15 cellular contexts compared by ENCODE assay signal in the genomic region with DNA sequence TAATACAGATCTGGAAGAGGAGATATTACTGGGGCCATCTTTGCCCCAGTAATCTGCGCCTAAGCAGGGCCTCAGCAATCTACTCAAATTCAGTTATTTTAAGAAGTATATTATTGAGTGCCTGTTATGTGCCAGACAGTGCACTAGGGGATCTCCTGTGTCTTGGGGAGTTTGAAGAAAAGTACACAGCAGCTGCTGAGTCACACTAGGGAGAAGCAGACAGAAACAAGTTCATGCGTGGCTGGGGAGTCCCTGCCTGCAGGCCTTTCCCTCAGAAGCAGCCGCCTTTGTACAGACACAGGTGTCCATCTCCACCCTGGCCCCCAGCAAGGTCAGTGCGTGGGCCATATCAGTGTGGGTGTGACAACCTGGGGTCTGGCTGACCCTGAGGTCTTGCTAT.
DNase-seq lines count a peak whose midpoint lies in the region; ATAC-seq and TF ChIP-seq lines count a peak whose summit lies in the region.
"Had no signal": no experiment of that assay in that cellular context is flagged by ENCODE, and none has a peak within 500 bp of the region (broad histone marks: within the 10 kb centered on the region; RNA-seq: fewer than 3 reads in every experiment).

No MANE protein-coding gene starts in this region.

- peak; percentile 26 for DNase-seq in activated CD8-positive, alpha-beta T cell treated with anti-CD3 and anti-CD28 coated beads for 36 hours
- no peak for DNase-seq in activated CD8-positive, alpha-beta T cell treated with anti-CD3 and anti-CD28 coated beads, Interleukin-2, amount 10 ng/mL, durations not matched to agents 7 days and 5 days
- peak; percentile 67 for DNase-seq in RWPE1 (ENCODE audit: low spot score)
- DNase-seq in pons (ENCODE audit: low spot score) = no peak
- no peak for DNase-seq in stimulated activated CD8-positive, alpha-beta memory T cell treated with anti-CD3 and anti-CD28 coated beads, Interleukin-4, amount 100 ng/mL, for 48 hours
- DNase-seq: activated naive CD8-positive, alpha-beta T cell treated with anti-CD3 and anti-CD28 coated beads, Interleukin-2, amount 10 ng/mL, durations not matched to agents 7 days and 5 days; esophagus squamous epithelium; Karpas-422; NCI-H2029 treated with DMSO at 0.1 percent for 48 hours; NCI-H82; SIG-M5; trophoblast cell had no signal

- H3K4me3 Mint-ChIP-seq in activated CD8-positive, alpha-beta T cell treated with anti-CD3 and anti-CD28 coated beads for 36 hours = no peak overlapping the region
- no peak overlapping the region for H3K4me3 Mint-ChIP-seq in activated CD8-positive, alpha-beta T cell treated with anti-CD3 and anti-CD28 coated beads, Interleukin-2, amount 10 ng/mL, durations not matched to agents 7 days and 5 days
- no peak overlapping the region for H3K4me3 Mint-ChIP-seq in stimulated activated memory B cell treated with anti-CD40 and anti-IgM and Interleukin-4, amounts not matched to agents 10 μg/mL and 1 μg/mL and 100 μg/mL, for 72 hours
- H3K4me3 Mint-ChIP-seq: activated naive CD8-positive, alpha-beta T cell treated with anti-CD3 and anti-CD28 coated beads, Interleukin-2, amount 10 ng/mL, durations not matched to agents 7 days and 5 days had no signal

- intact Hi-C loops in activated CD8-positive, alpha-beta T cell treated with anti-CD3 and anti-CD28 coated beads for 36 hours (cut with micrococcal nuclease) = no loop called here

- peak overlapping the region; percentile 27 for H3K27ac ChIP-seq in RWPE1
- H3K27ac ChIP-seq: esophagus squamous epithelium had no signal

- POLR2A ChIA-PET in activated CD8-positive, alpha-beta T cell treated with anti-CD3 and anti-CD28 coated beads for 36 hours (lab: Charles Lee) = no interaction called here
- POLR2A ChIA-PET in activated CD8-positive, alpha-beta T cell treated with anti-CD3 and anti-CD28 coated beads, Interleukin-2, amount 10 ng/mL, durations not matched to agents 7 days and 5 days (lab: Charles Lee) = interaction anchor here (0.6 kb wide), 1 partner anchor 102 kb away, joined by 3 read pairs; no protein-coding TSS in a partner anchor
- POLR2A ChIA-PET in RWPE1 (lab: Yijun Ruan, JAX; ENCODE audit: low non-redundant PET) = no interaction called here

- H3K36me3 Mint-ChIP-seq in activated CD8-positive, alpha-beta T cell treated with anti-CD3 and anti-CD28 coated beads for 36 hours (ENCODE audit: low read depth) = no peaks in the 10 kb centered on the region
- H3K36me3 Mint-ChIP-seq in activated CD8-positive, alpha-beta T cell treated with anti-CD3 and anti-CD28 coated beads, Interleukin-2, amount 10 ng/mL, durations not matched to agents 7 days and 5 days (ENCODE audit: low read depth) = no peaks in the 10 kb centered on the region
- no peaks in the 10 kb centered on the region for H3K36me3 Mint-ChIP-seq in stimulated activated memory B cell treated with anti-CD40 and anti-IgM and Interleukin-4, amounts not matched to agents 10 μg/mL and 1 μg/mL and 100 μg/mL, for 72 hours
- H3K36me3 Mint-ChIP-seq: activated naive CD8-positive, alpha-beta T cell treated with anti-CD3 and anti-CD28 coated beads, Interleukin-2, amount 10 ng/mL, durations not matched to agents 7 days and 5 days had no signal

- CTCF ChIA-PET in activated CD8-positive, alpha-beta T cell treated with anti-CD3 and anti-CD28 coated beads for 36 hours (lab: Charles Lee) = no interaction called here
- CTCF ChIA-PET in activated CD8-positive, alpha-beta T cell treated with anti-CD3 and anti-CD28 coated beads, Interleukin-2, amount 10 ng/mL, durations not matched to agents 7 days and 5 days (lab: Charles Lee) = interaction anchor here (0.7 kb wide), 1 partner anchor 326 kb away, joined by 3 read pairs; no protein-coding TSS in a partner anchor
- CTCF ChIA-PET in RWPE1 (lab: Yijun Ruan, JAX) = interaction anchor here (0.7 kb wide), 1 partner anchor 25 kb away, joined by 3 read pairs; no protein-coding TSS in a partner anchor

- H3K9me3 Mint-ChIP-seq in activated CD8-positive, alpha-beta T cell treated with anti-CD3 and anti-CD28 coated beads for 36 hours = no peaks in the 10 kb centered on the region
- H3K9me3 Mint-ChIP-seq in activated CD8-positive, alpha-beta T cell treated with anti-CD3 and anti-CD28 coated beads, Interleukin-2, amount 10 ng/mL, durations not matched to agents 7 days and 5 days (ENCODE audit: insufficient read depth) = no peaks in the 10 kb centered on the region
- peaks cover 3% of the 10 kb centered on the region for H3K9me3 Mint-ChIP-seq in stimulated activated memory B cell treated with anti-CD40 and anti-IgM and Interleukin-4, amounts not matched to agents 10 μg/mL and 1 μg/mL and 100 μg/mL, for 72 hours
- H3K9me3 Mint-ChIP-seq: activated naive CD8-positive, alpha-beta T cell treated with anti-CD3 and anti-CD28 coated beads, Interleukin-2, amount 10 ng/mL, durations not matched to agents 7 days and 5 days had no signal

- H3K27ac Mint-ChIP-seq in activated CD8-positive, alpha-beta T cell treated with anti-CD3 and anti-CD28 coated beads for 36 hours = no peak overlapping the region
- H3K27ac Mint-ChIP-seq in activated CD8-positive, alpha-beta T cell treated with anti-CD3 and anti-CD28 coated beads, Interleukin-2, amount 10 ng/mL, durations not matched to agents 7 days and 5 days = no peak overlapping the region
- H3K27ac Mint-ChIP-seq in stimulated activated memory B cell treated with anti-CD40 and anti-IgM and Interleukin-4, amounts not matched to agents 10 μg/mL and 1 μg/mL and 100 μg/mL, for 72 hours = peak overlapping the region; percentile 28
- H3K27ac Mint-ChIP-seq: activated naive CD8-positive, alpha-beta T cell treated with anti-CD3 and anti-CD28 coated beads, Interleukin-2, amount 10 ng/mL, durations not matched to agents 7 days and 5 days had no signal

- H3K4me1 Mint-ChIP-seq in activated CD8-positive, alpha-beta T cell treated with anti-CD3 and anti-CD28 coated beads for 36 hours (ENCODE audit: low read depth) = no peaks in the 10 kb centered on the region
- H3K4me1 Mint-ChIP-seq in activated CD8-positive, alpha-beta T cell treated with anti-CD3 and anti-CD28 coated beads, Interleukin-2, amount 10 ng/mL, durations not matched to agents 7 days and 5 days (ENCODE audit: low read depth) = no peaks in the 10 kb centered on the region
- H3K4me1 Mint-ChIP-seq in stimulated activated memory B cell treated with anti-CD40 and anti-IgM and Interleukin-4, amounts not matched to agents 10 μg/mL and 1 μg/mL and 100 μg/mL, for 72 hours = peaks cover 11% of the 10 kb centered on the region
- H3K4me1 Mint-ChIP-seq: activated naive CD8-positive, alpha-beta T cell treated with anti-CD3 and anti-CD28 coated beads, Interleukin-2, amount 10 ng/mL, durations not matched to agents 7 days and 5 days had no signal

- no peak for TF ChIP-seq CTCF in activated CD8-positive, alpha-beta T cell treated with anti-CD3 and anti-CD28 coated beads for 36 hours (IDR thresholded peaks at IDR 0.05)
- no peak for TF ChIP-seq CTCF in RWPE1 (conservative IDR thresholded peaks at IDR 0.05; ENCODE audit: low read depth)

- peak; percentile 68 for ATAC-seq in activated CD8-positive, alpha-beta T cell treated with anti-CD3 and anti-CD28 coated beads for 36 hours
- no peak for ATAC-seq in activated CD8-positive, alpha-beta T cell treated with anti-CD3 and anti-CD28 coated beads, Interleukin-2, amount 10 ng/mL, durations not matched to agents 7 days and 5 days
- peak; percentile 70 for ATAC-seq in GM21825 (IDR thresholded peaks at IDR 0.05; ENCODE audit: unreplicated experiment)
- ATAC-seq in stimulated activated memory B cell treated with anti-CD40 and anti-IgM and Interleukin-4, amounts not matched to agents 10 μg/mL and 1 μg/mL and 100 μg/mL, for 72 hours = peak; percentile 84
- no peak for ATAC-seq in GM21515 (IDR thresholded peaks at IDR 0.05; ENCODE audit: unreplicated experiment)

- no peaks in the 10 kb centered on the region for H3K27me3 Mint-ChIP-seq in activated CD8-positive, alpha-beta T cell treated with anti-CD3 and anti-CD28 coated beads for 36 hours
- H3K27me3 Mint-ChIP-seq in activated CD8-positive, alpha-beta T cell treated with anti-CD3 and anti-CD28 coated beads, Interleukin-2, amount 10 ng/mL, durations not matched to agents 7 days and 5 days (ENCODE audit: low read depth) = no peaks in the 10 kb centered on the region
- H3K27me3 Mint-ChIP-seq in stimulated activated memory B cell treated with anti-CD40 and anti-IgM and Interleukin-4, amounts not matched to agents 10 μg/mL and 1 μg/mL and 100 μg/mL, for 72 hours = peaks cover 14% of the 10 kb centered on the region
- H3K27me3 Mint-ChIP-seq: activated naive CD8-positive, alpha-beta T cell treated with anti-CD3 and anti-CD28 coated beads, Interleukin-2, amount 10 ng/mL, durations not matched to agents 7 days and 5 days had no signal

Comparison
In these comparisons a context has a peak if more than half of its experiments do, and no peak if none do; other contexts are left out.
1. ATAC-seq: peak in activated CD8-positive, alpha-beta T cell treated with anti-CD3 and anti-CD28 coated beads for 36 hours (single experiment), GM21825 (single experiment) and stimulated activated memory B cell treated with anti-CD40 and anti-IgM and Interleukin-4, amounts not matched to agents 10 μg/mL and 1 μg/mL and 100 μg/mL, for 72 hours (single experiment); none in activated CD8-positive, alpha-beta T cell treated with anti-CD3 and anti-CD28 coated beads, Interleukin-2, amount 10 ng/mL, durations not matched to agents 7 days and 5 days (single experiment) and GM21515 (single experiment).
2. DNase-seq: peak in activated CD8-positive, alpha-beta T cell treated with anti-CD3 and anti-CD28 coated beads for 36 hours (single experiment) and RWPE1 (single experiment); none in activated CD8-positive, alpha-beta T cell treated with anti-CD3 and anti-CD28 coated beads, Interleukin-2, amount 10 ng/mL, durations not matched to agents 7 days and 5 days (single experiment), pons (single experiment) and stimulated activated CD8-positive, alpha-beta memory T cell treated with anti-CD3 and anti-CD28 coated beads, Interleukin-4, amount 100 ng/mL, for 48 hours (single experiment).